1 cellular context compared by ENCODE assay signal in the genomic region with DNA sequence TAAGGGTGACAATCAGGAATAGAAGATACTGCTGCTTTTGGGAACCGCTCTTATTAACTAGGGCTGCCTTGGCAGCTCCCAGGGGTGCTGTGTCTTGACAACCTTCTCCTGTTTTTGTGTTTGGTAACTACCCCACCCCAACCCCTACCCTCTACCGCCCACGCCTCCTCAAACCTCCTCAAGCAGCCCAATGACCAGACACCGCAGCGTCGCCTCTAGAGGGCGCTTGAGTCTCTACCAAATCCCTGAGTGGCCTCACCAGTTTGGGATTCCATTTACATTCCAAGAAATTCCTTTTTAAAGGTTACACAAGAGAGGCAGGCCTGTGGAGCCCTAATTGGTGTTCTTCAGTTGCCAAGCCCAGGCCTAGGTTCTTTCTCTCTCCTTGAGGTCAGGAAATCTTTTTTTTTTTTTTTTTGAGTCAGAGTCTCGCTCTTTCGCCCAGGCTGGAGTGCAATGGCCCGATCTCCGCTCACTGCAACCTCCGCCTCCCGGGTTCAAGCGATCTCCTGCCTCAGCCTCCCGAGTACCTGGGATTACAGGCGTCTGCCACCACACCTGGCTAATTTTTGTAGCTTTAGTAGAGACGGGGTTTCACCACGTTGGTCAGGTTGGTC.
TF ChIP-seq lines count a peak whose summit lies in the region.

No MANE protein-coding gene starts in this region.

TF ChIP-seq in HEK293, 187 proteins besides CTCF, POLR2A, EP300 and RAD21 (continued from another document):
- TF ChIP-seq, protein P1, sequence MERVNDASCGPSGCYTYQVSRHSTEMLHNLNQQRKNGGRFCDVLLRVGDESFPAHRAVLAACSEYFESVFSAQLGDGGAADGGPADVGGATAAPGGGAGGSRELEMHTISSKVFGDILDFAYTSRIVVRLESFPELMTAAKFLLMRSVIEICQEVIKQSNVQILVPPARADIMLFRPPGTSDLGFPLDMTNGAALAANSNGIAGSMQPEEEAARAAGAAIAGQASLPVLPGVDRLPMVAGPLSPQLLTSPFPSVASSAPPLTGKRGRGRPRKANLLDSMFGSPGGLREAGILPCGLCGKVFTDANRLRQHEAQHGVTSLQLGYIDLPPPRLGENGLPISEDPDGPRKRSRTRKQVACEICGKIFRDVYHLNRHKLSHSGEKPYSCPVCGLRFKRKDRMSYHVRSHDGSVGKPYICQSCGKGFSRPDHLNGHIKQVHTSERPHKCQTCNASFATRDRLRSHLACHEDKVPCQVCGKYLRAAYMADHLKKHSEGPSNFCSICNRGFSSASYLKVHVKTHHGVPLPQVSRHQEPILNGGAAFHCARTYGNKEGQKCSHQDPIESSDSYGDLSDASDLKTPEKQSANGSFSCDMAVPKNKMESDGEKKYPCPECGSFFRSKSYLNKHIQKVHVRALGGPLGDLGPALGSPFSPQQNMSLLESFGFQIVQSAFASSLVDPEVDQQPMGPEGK (tag by site-specific recombination; IDR thresholded peaks at IDR 0.05), result 0 out of 2 replicates have a peak, but pooled peaks have one; percentile 31
- TF ChIP-seq KLF7 (tag by site-specific recombination; IDR thresholded peaks at IDR 0.05; ENCODE audit: borderline replicate concordance) (0 out of 2 replicates have a peak, but pooled peaks have one; percentile 22), ZNF2 (tag by site-specific recombination; IDR thresholded peaks at IDR 0.05) (peak; percentile 95), EGR2 (tag by site-specific recombination; IDR thresholded peaks at IDR 0.05; ENCODE audit: low read depth) (peak; percentile 63), ZNF394 (tag by site-specific recombination; IDR thresholded peaks at IDR 0.05; ENCODE audit: borderline replicate concordance) (no peak), ZNF335 (tag by site-specific recombination; conservative IDR thresholded peaks at IDR 0.05) (no peak)
- TF ChIP-seq, protein P2, sequence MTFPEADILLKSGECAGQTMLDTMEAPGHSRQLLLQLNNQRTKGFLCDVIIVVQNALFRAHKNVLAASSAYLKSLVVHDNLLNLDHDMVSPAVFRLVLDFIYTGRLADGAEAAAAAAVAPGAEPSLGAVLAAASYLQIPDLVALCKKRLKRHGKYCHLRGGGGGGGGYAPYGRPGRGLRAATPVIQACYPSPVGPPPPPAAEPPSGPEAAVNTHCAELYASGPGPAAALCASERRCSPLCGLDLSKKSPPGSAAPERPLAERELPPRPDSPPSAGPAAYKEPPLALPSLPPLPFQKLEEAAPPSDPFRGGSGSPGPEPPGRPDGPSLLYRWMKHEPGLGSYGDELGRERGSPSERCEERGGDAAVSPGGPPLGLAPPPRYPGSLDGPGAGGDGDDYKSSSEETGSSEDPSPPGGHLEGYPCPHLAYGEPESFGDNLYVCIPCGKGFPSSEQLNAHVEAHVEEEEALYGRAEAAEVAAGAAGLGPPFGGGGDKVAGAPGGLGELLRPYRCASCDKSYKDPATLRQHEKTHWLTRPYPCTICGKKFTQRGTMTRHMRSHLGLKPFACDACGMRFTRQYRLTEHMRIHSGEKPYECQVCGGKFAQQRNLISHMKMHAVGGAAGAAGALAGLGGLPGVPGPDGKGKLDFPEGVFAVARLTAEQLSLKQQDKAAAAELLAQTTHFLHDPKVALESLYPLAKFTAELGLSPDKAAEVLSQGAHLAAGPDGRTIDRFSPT (tag by site-specific recombination; IDR thresholded peaks at IDR 0.05), result no peak
TF ChIP-seq in HEK293: peak in this region for 9.
